ENCODE assay signal across 14 cellular contexts in the genomic region with DNA sequence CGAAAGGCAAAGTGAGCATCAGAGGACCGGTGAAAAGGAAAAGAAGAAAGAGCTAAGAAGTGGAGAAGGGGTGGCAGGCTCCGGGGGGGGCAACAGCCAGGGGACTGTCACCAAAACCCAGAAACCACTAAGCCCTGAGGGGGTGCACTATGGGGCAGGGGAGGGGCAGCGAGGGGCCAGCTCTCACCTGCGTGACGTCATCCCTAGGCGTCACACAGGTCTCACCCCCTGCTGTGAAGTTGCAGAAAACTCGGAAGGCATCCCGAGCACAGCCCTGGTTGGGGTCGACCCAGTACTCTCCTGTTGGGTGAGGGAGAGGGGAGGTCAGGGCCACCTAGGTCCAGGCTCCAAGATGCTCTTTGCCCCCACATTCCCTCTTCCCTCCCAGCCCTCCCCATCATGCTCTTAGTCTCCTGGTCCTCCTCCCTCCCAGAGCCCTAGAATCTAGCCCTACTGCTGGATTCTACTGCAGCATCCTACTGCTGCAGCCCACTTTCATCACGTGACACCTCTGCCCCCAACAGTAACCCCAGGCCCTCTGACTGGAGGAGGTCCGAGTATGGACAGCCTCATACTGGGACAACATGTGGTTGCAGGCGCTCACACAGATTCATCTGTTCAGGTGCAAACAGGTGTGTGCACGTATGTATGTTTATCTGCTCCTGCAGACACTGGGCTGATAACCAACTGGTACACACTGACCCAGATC. TPM values are rescaled to one million over a fixed set of nuclear protein-coding genes. Genes with fewer than 3 reads are reported as not detected.
"Had no signal": no experiment of that assay in that cellular context is flagged by ENCODE, and none has a peak within 500 bp of the region (broad histone marks: within the 10 kb centered on the region; RNA-seq: fewer than 3 reads in every experiment).

No MANE protein-coding gene starts in this region.

- H3K27me3 ChIP-seq: ascending aorta, breast epithelium, heart right ventricle had no signal

- H3K36me3 ChIP-seq: ascending aorta, breast epithelium, heart right ventricle, neutrophil had no signal

- H3K4me3 ChIP-seq: ascending aorta, breast epithelium, heart right ventricle, lung had no signal

- H3K9me3 ChIP-seq: ascending aorta, breast epithelium, heart right ventricle, neutrophil had no signal

- DNase-seq: activated CD4-positive, alpha-beta T cell treated with anti-CD3 and anti-CD28 coated beads, Interleukin-2, amount 10 ng/mL, durations not matched to agents 7 days and 5 days; activated CD4-positive, CD25-positive, alpha-beta regulatory T cell; activated CD8-positive, alpha-beta memory T cell treated with anti-CD3 and anti-CD28 coated beads, Interleukin-2, amount 50 U/mL, for 48 hours; activated naive CD4-positive, alpha-beta T cell; activated T-cell treated with anti-CD3 and anti-CD28 coated beads, Interleukin-2, amount 50 U/mL, for 72 hours; cerebellar nuclear complex; heart right ventricle; left cardiac atrium; retina; SW 1271 had no signal

- H3K27ac ChIP-seq: ascending aorta, breast epithelium, heart right ventricle, neutrophil had no signal

RNA-seq across cellular contexts. Expression of a gene that starts 39.6 kb away (rescaled TPM):
- total RNA-seq: ascending aorta had no signal
